Comparison of ENCODE assay signal across 1 cellular context in the genomic region with DNA sequence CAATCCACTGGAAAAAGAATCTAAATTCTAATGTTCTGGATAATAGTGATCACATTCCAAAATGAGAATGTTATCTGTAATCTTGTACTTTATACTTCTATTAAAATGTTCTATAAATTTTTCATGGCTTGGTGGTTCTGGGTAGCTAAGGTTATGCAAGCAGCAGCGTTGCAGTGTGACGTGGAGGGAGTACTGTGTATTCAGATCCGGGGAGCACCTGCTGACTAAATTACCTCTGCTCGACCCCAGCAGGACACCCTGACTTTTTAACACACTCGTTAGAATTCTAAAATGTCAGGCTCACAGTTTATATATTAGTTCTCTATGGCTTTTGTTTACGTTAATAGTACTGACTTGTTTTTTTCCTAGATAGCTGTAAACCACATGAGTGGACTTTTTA.
TF ChIP-seq lines count a peak whose summit lies in the region.

No MANE protein-coding gene starts in this region.

TF ChIP-seq in HepG2, 621 proteins besides CTCF, POLR2A, EP300 and RAD21 (continued from another document):
- TF ChIP-seq ZNF263 (CRISPR knock-in tag; IDR thresholded peaks at IDR 0.05), result peak; percentile 70
TF ChIP-seq in HepG2: peak in this region for 1.
